Comparison of ENCODE assay signal across 1 cellular context in genomic region chr19:17951151-17952040, GRCh38.
TF ChIP-seq lines count a peak whose summit lies in the region.

No MANE protein-coding gene starts in this region.

TF ChIP-seq in HepG2, 621 proteins besides CTCF, POLR2A, EP300 and RAD21:
- TF ChIP-seq EZH2 (conservative IDR thresholded peaks at IDR 0.05; ENCODE audit: low read depth, low read length) (peak; percentile 35; the same call in 1 of the 2 replicates), BRCA1 (CRISPR knock-in tag; IDR thresholded peaks at IDR 0.05) (no peak)
